In the genomic region with DNA sequence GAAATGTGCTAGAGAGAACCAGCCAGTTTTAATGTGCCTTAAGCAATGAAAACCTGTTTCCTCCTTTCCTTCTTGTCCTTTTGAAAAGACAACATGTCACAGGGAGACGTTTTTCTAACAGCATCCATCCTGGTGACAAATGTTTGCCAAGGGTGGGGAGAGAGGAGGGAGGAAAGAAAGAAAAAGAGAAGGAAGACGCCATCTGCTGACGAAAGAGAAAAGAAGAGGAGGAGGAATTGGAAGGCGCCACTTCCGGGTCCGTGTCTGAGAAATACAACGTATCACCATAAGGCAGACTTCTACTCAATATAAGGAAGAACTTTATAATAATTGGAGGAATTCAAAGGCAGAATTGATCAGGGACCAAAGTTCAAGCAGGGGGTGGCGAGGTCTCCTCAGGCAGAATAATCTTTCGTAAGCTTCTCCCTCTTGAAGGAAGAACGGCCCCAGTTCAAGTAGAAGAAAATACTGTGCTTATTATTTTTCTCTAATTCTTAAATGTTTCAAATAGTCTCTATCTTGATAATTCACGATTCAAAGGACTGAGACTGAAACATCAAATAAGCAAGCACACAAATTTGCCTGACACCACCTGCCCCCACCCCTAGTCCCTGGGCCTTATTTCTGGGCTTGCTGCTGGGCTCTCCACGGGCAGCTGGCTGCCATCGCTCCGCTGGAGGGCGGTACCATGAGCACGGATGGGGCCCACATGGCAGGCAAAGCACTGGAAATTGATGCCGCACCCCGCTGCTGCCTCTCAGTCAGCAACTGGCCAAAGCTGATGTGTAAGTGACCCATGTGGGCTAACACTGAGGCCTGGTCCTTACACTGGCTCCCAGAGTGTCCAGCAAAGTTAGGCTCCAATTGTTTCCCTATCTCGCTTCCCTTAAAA, we compare ENCODE assay signal across 8 cellular contexts.
DNase-seq lines count a peak whose midpoint lies in the region; ATAC-seq, FAIRE-seq and TF ChIP-seq lines count a peak whose summit lies in the region.

No MANE protein-coding gene starts in this region.

- TF ChIP-seq POLR2A in H54 (IDR thresholded peaks at IDR 0.05; ENCODE audit: low read depth, low read length) (no peak), suprapubic skin (IDR thresholded peaks at IDR 0.05) (no peak)

- peak overlapping the region; percentile 23; the same call in 1 of the 2 replicates for H3K9ac ChIP-seq in ES-I3 (ENCODE audit: low read depth, low read length)

- H3K4me1 ChIP-seq in ES-I3 (ENCODE audit: insufficient read depth, low read length) (peaks cover 12% of the 10 kb centered on the region), suprapubic skin (peaks cover 56% of the 10 kb centered on the region)

- H3K4me1 Mint-ChIP-seq in activated CD8-positive, alpha-beta T cell treated with anti-CD3 and anti-CD28 coated beads for 36 hours (ENCODE audit: low read depth) = peaks cover 82% of the 10 kb centered on the region

- TF ChIP-seq EP300 in suprapubic skin (IDR thresholded peaks at IDR 0.05) = no peak

- intact Hi-C loops in activated CD8-positive, alpha-beta T cell treated with anti-CD3 and anti-CD28 coated beads for 36 hours (cut with micrococcal nuclease) = loop anchor here (5.0 kb wide), 1 partner anchor 35 kb away; no protein-coding TSS in a partner anchor

- peak overlapping the region; percentile 99 for H3K27ac Mint-ChIP-seq in activated CD8-positive, alpha-beta T cell treated with anti-CD3 and anti-CD28 coated beads for 36 hours

- no peak overlapping the region for H3K4me3 ChIP-seq in suprapubic skin

- no peaks in the 10 kb centered on the region for H3K27me3 ChIP-seq in suprapubic skin

- no peaks in the 10 kb centered on the region for H3K27me3 Mint-ChIP-seq in activated CD8-positive, alpha-beta T cell treated with anti-CD3 and anti-CD28 coated beads for 36 hours

- peak overlapping the region; percentile 59 for H3K4me3 Mint-ChIP-seq in activated CD8-positive, alpha-beta T cell treated with anti-CD3 and anti-CD28 coated beads for 36 hours

- peak; percentile 59 for TF ChIP-seq CTCF in activated CD8-positive, alpha-beta T cell treated with anti-CD3 and anti-CD28 coated beads for 36 hours (IDR thresholded peaks at IDR 0.05)
- TF ChIP-seq CTCF in suprapubic skin (IDR thresholded peaks at IDR 0.05) = peak; percentile 14 to 46

- CTCF ChIA-PET in activated CD8-positive, alpha-beta T cell treated with anti-CD3 and anti-CD28 coated beads for 36 hours (lab: Charles Lee) = interaction anchor here (0.6 to 4.2 kb wide), 20 partner anchors 9 to 250 kb away, joined by 3 to 44 read pairs (median 4); no protein-coding TSS in a partner anchor

- H3K9me3 Mint-ChIP-seq in activated CD8-positive, alpha-beta T cell treated with anti-CD3 and anti-CD28 coated beads for 36 hours = peaks cover 12% of the 10 kb centered on the region

- DNase-seq in H54 (ENCODE audit: insufficient read length, low spot score) (no peak), NCI-H2227 (lab: John Stamatoyannopoulos, UW; ENCODE audit: unreplicated experiment) (peak; percentile 90), middle frontal gyrus (ENCODE audit: extremely low spot score, low spot score) (peak; percentile 66), suprapubic skin (ENCODE audit: low spot score in 2 of 2) (peak in 1 of 2 donors; percentile 86)
- peak; percentile 79 for DNase-seq in activated CD8-positive, alpha-beta T cell treated with anti-CD3 and anti-CD28 coated beads for 36 hours

- peak overlapping the region; percentile 72 for H3K27ac ChIP-seq in suprapubic skin

- peaks cover 37% of the 10 kb centered on the region for H3K36me3 Mint-ChIP-seq in activated CD8-positive, alpha-beta T cell treated with anti-CD3 and anti-CD28 coated beads for 36 hours (ENCODE audit: low read depth)

- H3K36me3 ChIP-seq in ES-I3 (ENCODE audit: insufficient read depth, low read length) (no peaks in the 10 kb centered on the region), suprapubic skin (no peaks in the 10 kb centered on the region)

- WGBS in suprapubic skin = 25% methylated on average over 19 of the region's 19 CpGs

- ATAC-seq in activated CD8-positive, alpha-beta T cell treated with anti-CD3 and anti-CD28 coated beads for 36 hours = peak; percentile 24
- ATAC-seq in GM19467 (IDR thresholded peaks at IDR 0.05; ENCODE audit: unreplicated experiment) = no peak

- POLR2A ChIA-PET in activated CD8-positive, alpha-beta T cell treated with anti-CD3 and anti-CD28 coated beads for 36 hours (lab: Charles Lee) = interaction anchor here (0.8 to 7.6 kb wide), 7 partner anchors 12 to 56 kb away, joined by 3 to 118 read pairs (median 6); no protein-coding TSS in a partner anchor

- peak; percentile 58 for FAIRE-seq in H54 (lab: Jason Lieb, UNC)
- peak; percentile 70 for FAIRE-seq in endometrium (lab: Jason Lieb, UNC)

- H3K9me3 ChIP-seq in ES-I3 (ENCODE audit: control insufficient read depth, insufficient read depth, low read length) = no peaks in the 10 kb centered on the region
- H3K9me3 ChIP-seq in suprapubic skin = no peaks in the 10 kb centered on the region
